1 cellular context compared by ENCODE assay signal in genomic region chr14:39184628-39185255, GRCh38.
TF ChIP-seq lines count a peak whose summit lies in the region.

No MANE protein-coding gene starts in this region.

TF ChIP-seq in HepG2, 621 proteins besides CTCF, POLR2A, EP300 and RAD21 (continued from another document and continues in another):
- TF ChIP-seq ZNF781 (CRISPR knock-in tag; IDR thresholded peaks at IDR 0.05; ENCODE audit: borderline replicate concordance, not compliant biosample characterization) (no peak), ZNF225 (CRISPR knock-in tag; IDR thresholded peaks at IDR 0.05) (no peak), ZNF333 (CRISPR knock-in tag; IDR thresholded peaks at IDR 0.05; ENCODE audit: borderline replicate concordance) (peak; percentile 46; the same call in 1 of the 2 replicates), MEIS1 (CRISPR knock-in tag; IDR thresholded peaks at IDR 0.05; ENCODE audit: borderline replicate concordance) (no peak), GABPA (IDR thresholded peaks at IDR 0.05; ENCODE audit: low read depth, low read length) (no peak), GABPA (CRISPR knock-in tag; IDR thresholded peaks at IDR 0.05; ENCODE audit: low read depth) (no peak), GZF1 (CRISPR knock-in tag; IDR thresholded peaks at IDR 0.05) (no peak), HOXA7 (CRISPR knock-in tag; IDR thresholded peaks at IDR 0.05) (no peak), ARID5B (CRISPR knock-in tag; IDR thresholded peaks at IDR 0.05) (0 out of 2 replicates have a peak, but pooled peaks have one; percentile 18), ZNF441 (CRISPR knock-in tag; IDR thresholded peaks at IDR 0.05; ENCODE audit: borderline replicate concordance) (no peak), SSRP1 (CRISPR knock-in tag; IDR thresholded peaks at IDR 0.05) (no peak; the same call in none of the 2 replicates), NFIB (CRISPR knock-in tag; IDR thresholded peaks at IDR 0.05; ENCODE audit: borderline replicate concordance) (no peak), ZNF576 (CRISPR knock-in tag; IDR thresholded peaks at IDR 0.05) (no peak), ZNF232 (CRISPR knock-in tag; IDR thresholded peaks at IDR 0.05; ENCODE audit: borderline replicate concordance) (no peak), ETV5 (CRISPR knock-in tag; IDR thresholded peaks at IDR 0.05; ENCODE audit: borderline replicate concordance) (no peak), NFIC (IDR thresholded peaks at IDR 0.05; ENCODE audit: low read length) (no peak), ZNF724P (CRISPR knock-in tag; IDR thresholded peaks at IDR 0.05; ENCODE audit: borderline replicate concordance) (no peak), FOSL1 (CRISPR knock-in tag; IDR thresholded peaks at IDR 0.05; ENCODE audit: borderline replicate concordance) (no peak), ZNF331 (CRISPR knock-in tag; IDR thresholded peaks at IDR 0.05) (peak; percentile 27; the same call in 1 of the 2 replicates), ZNF572 (CRISPR knock-in tag; IDR thresholded peaks at IDR 0.05) (no peak), TSC22D2 (CRISPR knock-in tag; IDR thresholded peaks at IDR 0.05; ENCODE audit: borderline replicate concordance) (0 out of 2 replicates have a peak, but pooled peaks have one; percentile 43), THAP11 (CRISPR knock-in tag; IDR thresholded peaks at IDR 0.05) (peak; percentile 29; the same call in 1 of the 2 replicates), SIN3A (IDR thresholded peaks at IDR 0.05; ENCODE audit: borderline replicate concordance, low read depth, low read length) (no peak), MAFF (IDR thresholded peaks at IDR 0.05; ENCODE audit: low read depth, low read length) (no peak), HDAC6 (IDR thresholded peaks at IDR 0.05; ENCODE audit: low read depth, low read length) (no peak), ZNF562 (CRISPR knock-in tag; IDR thresholded peaks at IDR 0.05; ENCODE audit: borderline replicate concordance) (no peak), ATF6 (CRISPR knock-in tag; conservative IDR thresholded peaks at IDR 0.05) (no peak), HNF4A (CRISPR knock-in tag; IDR thresholded peaks at IDR 0.05) (no peak), ZNF101 (CRISPR knock-in tag; IDR thresholded peaks at IDR 0.05; ENCODE audit: borderline replicate concordance, low read depth) (no peak), ZNF609 (CRISPR knock-in tag; IDR thresholded peaks at IDR 0.05; ENCODE audit: borderline replicate concordance) (no peak), ARNT2 (CRISPR knock-in tag; IDR thresholded peaks at IDR 0.05; ENCODE audit: low read depth) (no peak; the same call in 1 of the 2 replicates), TBX2 (CRISPR knock-in tag; IDR thresholded peaks at IDR 0.05; ENCODE audit: borderline replicate concordance) (no peak), ZNF205 (CRISPR knock-in tag; IDR thresholded peaks at IDR 0.05) (no peak), POLR2AphosphoS2 (IDR thresholded peaks at IDR 0.05; ENCODE audit: low read depth, low read length) (no peak), ZSCAN20 (CRISPR knock-in tag; IDR thresholded peaks at IDR 0.05; ENCODE audit: borderline replicate concordance) (no peak), ZNF44 (CRISPR knock-in tag; IDR thresholded peaks at IDR 0.05) (no peak), IKZF4 (CRISPR knock-in tag; IDR thresholded peaks at IDR 0.05; ENCODE audit: borderline replicate concordance, low read depth, not compliant biosample characterization) (no peak), PHF5A (CRISPR knock-in tag; IDR thresholded peaks at IDR 0.05; ENCODE audit: low read depth, unreplicated experiment) (peak; percentile 50), REXO4 (CRISPR knock-in tag; IDR thresholded peaks at IDR 0.05; ENCODE audit: borderline replicate concordance) (no peak), CREB1 (IDR thresholded peaks at IDR 0.05) (no peak), CREB1 (CRISPR knock-in tag; IDR thresholded peaks at IDR 0.05) (no peak), NBN (conservative IDR thresholded peaks at IDR 0.05) (no peak), KDM3A (CRISPR knock-in tag; IDR thresholded peaks at IDR 0.05; ENCODE audit: low read depth) (peak; percentile 54; the same call in 1 of the 2 replicates), CENPX (CRISPR knock-in tag; IDR thresholded peaks at IDR 0.05) (no peak), ZKSCAN1 (IDR thresholded peaks at IDR 0.05; ENCODE audit: low read length) (no peak), KMT2A (CRISPR knock-in tag; IDR thresholded peaks at IDR 0.05) (no peak), CSRNP2 (CRISPR knock-in tag; conservative IDR thresholded peaks at IDR 0.05; ENCODE audit: low read depth) (no peak), AHR (CRISPR knock-in tag; IDR thresholded peaks at IDR 0.05) (0 out of 2 replicates have a peak, but pooled peaks have one; percentile 30), AKNA (CRISPR knock-in tag; IDR thresholded peaks at IDR 0.05; ENCODE audit: borderline replicate concordance) (no peak), ZBTB7B (CRISPR knock-in tag; IDR thresholded peaks at IDR 0.05) (no peak), KDM5B (CRISPR knock-in tag; IDR thresholded peaks at IDR 0.05; ENCODE audit: borderline replicate concordance) (no peak), ZSCAN21 (CRISPR knock-in tag; IDR thresholded peaks at IDR 0.05; ENCODE audit: borderline replicate concordance) (no peak), TEF (CRISPR knock-in tag; IDR thresholded peaks at IDR 0.05) (no peak), ZMYM3 (CRISPR knock-in tag; IDR thresholded peaks at IDR 0.05) (peak; percentile 44; the same call in 1 of the 2 replicates)
